ENCODE assay signal across 22 cellular contexts in genomic region chr18:44464401-44465185, GRCh38.
DNase-seq lines count a peak whose midpoint lies in the region; ATAC-seq and TF ChIP-seq lines count a peak whose summit lies in the region.
"Had no signal": no experiment of that assay in that cellular context is flagged by ENCODE, and none has a peak within 500 bp of the region (broad histone marks: within the 10 kb centered on the region; RNA-seq: fewer than 3 reads in every experiment).

No MANE protein-coding gene starts in this region.

- H3K27ac ChIP-seq in right atrium auricular region (no peak overlapping the region), endodermal cell (ENCODE audit: low read depth, low read length) (peak overlapping the region; percentile 86), lung (ENCODE audit: low read depth in 1 of 2, low read length in 1 of 2) (no peak overlapping the region), upper lobe of right lung (no peak overlapping the region)
- H3K27ac ChIP-seq: adrenal gland, ovary had no signal

- DNase-seq in Right ventricle myocardium inferior (ENCODE audit: missing footprints) (no peak), right atrium auricular region (ENCODE audit: low spot score) (no peak), endodermal cell (no peak), lung (ENCODE audit: low spot score) (no peak), upper lobe of right lung (no peak), RPMI8226 (no peak), mesenteric fat pad (ENCODE audit: low spot score) (no peak), Kasumi-1 (lab: John Stamatoyannopoulos, UW) (no peak)
- DNase-seq: 8988T; activated CD4-positive, alpha-beta T cell treated with anti-CD3 and anti-CD28 coated beads for 4 hours; activated T-cell treated with anti-CD3 and anti-CD28 coated beads, Interleukin-2, amount 50 U/mL, for 1 hour; adrenal gland; CD8-positive, alpha-beta T cell; cortex of kidney; H9; mesendoderm; NCI-H1048; NCI-H2171 treated with DMSO at 0.1 percent for 48 hours; stimulated activated CD4-positive, alpha-beta T cell treated with anti-CD3 and anti-CD28 coated beads, Interleukin-12 subunit alpha, Interleukin-12 subunit beta, amount 100 ng/mL, for 4 hours; stimulated activated naive CD8-positive, alpha-beta T cell treated with anti-CD3 and anti-CD28 coated beads, Interleukin-15, amount 100 ng/mL, for 72 hours had no signal

- H3K36me3 ChIP-seq in right atrium auricular region: no peaks in the 10 kb centered on the region
- H3K36me3 ChIP-seq in endodermal cell (ENCODE audit: control insufficient read depth, insufficient read depth, low read length): no peaks in the 10 kb centered on the region
- no peaks in the 10 kb centered on the region for H3K36me3 ChIP-seq in lung (ENCODE audit: control insufficient read depth in 2 of 2, insufficient read depth in 2 of 2, low read length in 2 of 2)
- H3K36me3 ChIP-seq in upper lobe of right lung: no peaks in the 10 kb centered on the region
- H3K36me3 ChIP-seq: adrenal gland, ovary had no signal

- H3K9ac ChIP-seq in endodermal cell (ENCODE audit: extremely low read depth, low read length, poor library complexity, severe bottlenecking): no peak overlapping the region

- H3K36me3 Mint-ChIP-seq in endodermal cell (ENCODE audit: low read depth): no peaks in the 10 kb centered on the region
- H3K36me3 Mint-ChIP-seq: CD8-positive, alpha-beta T cell had no signal

- H3K4me3 Mint-ChIP-seq in endodermal cell: no peak overlapping the region
- H3K4me3 Mint-ChIP-seq: CD8-positive, alpha-beta T cell; H9; IgD-negative memory B cell; stimulated activated naive CD8-positive, alpha-beta T cell treated with anti-CD3 and anti-CD28 coated beads, Interleukin-15, amount 100 ng/mL, for 72 hours had no signal

- H3K9me3 ChIP-seq in right atrium auricular region (no peaks in the 10 kb centered on the region), endodermal cell (ENCODE audit: control insufficient read depth, low read length) (no peaks in the 10 kb centered on the region), lung (ENCODE audit: control insufficient read depth in 2 of 2, insufficient read depth in 1 of 2, low read length in 1 of 2) (no peaks in the 10 kb centered on the region), upper lobe of right lung (no peaks in the 10 kb centered on the region)
- H3K9me3 ChIP-seq: adrenal gland, ovary had no signal

- H3K4me1 Mint-ChIP-seq in endodermal cell: no peaks in the 10 kb centered on the region
- H3K4me1 Mint-ChIP-seq: H9; stimulated activated naive CD8-positive, alpha-beta T cell treated with anti-CD3 and anti-CD28 coated beads, Interleukin-15, amount 100 ng/mL, for 72 hours had no signal

- TF ChIP-seq CTCF in right atrium auricular region (IDR thresholded peaks at IDR 0.05) (no peak), endodermal cell (conservative IDR thresholded peaks at IDR 0.05) (no peak), lung (IDR thresholded peaks at IDR 0.05; ENCODE audit: control extremely low read depth, extremely low read depth) (no peak), upper lobe of right lung (IDR thresholded peaks at IDR 0.05) (no peak)

- WGBS in endodermal cell (ENCODE audit: insufficient coverage in 1 of 2, insufficient read length in 1 of 2), 2 experiments: 89% methylated on average over 4 of the region's 4 CpGs; no CpG with 5 or more reads in 1 of the 2 experiments
- WGBS in lung, 2 donors: 62 to 82% methylated on average over 4 of the region's 4 CpGs

- H3K4me1 ChIP-seq in right atrium auricular region (no peaks in the 10 kb centered on the region), endodermal cell (ENCODE audit: control insufficient read depth, insufficient read depth, low read length) (no peaks in the 10 kb centered on the region), lung (ENCODE audit: control insufficient read depth in 2 of 2, insufficient read depth in 2 of 2, low read length in 2 of 2) (no peaks in the 10 kb centered on the region), upper lobe of right lung (no peaks in the 10 kb centered on the region)
- H3K4me1 ChIP-seq: adrenal gland had no signal

- ATAC-seq in Right ventricle myocardium inferior (peak; percentile 26), lung (ENCODE audit: insufficient read depth, low FRiP score) (peak; percentile 41), upper lobe of right lung (peak; percentile 27)
- ATAC-seq: CD8-positive, alpha-beta T cell; stimulated activated naive CD8-positive, alpha-beta T cell treated with anti-CD3 and anti-CD28 coated beads, Interleukin-15, amount 100 ng/mL, for 72 hours had no signal

- H3K27me3 Mint-ChIP-seq in endodermal cell (ENCODE audit: insufficient read depth): peaks cover 5% of the 10 kb centered on the region
- H3K27me3 Mint-ChIP-seq: IgD-negative memory B cell had no signal

- no peaks in the 10 kb centered on the region for H3K9me3 Mint-ChIP-seq in endodermal cell
- H3K9me3 Mint-ChIP-seq: CD8-positive, alpha-beta T cell; H9; IgD-negative memory B cell had no signal

- intact Hi-C loops in Right ventricle myocardium inferior (cut with DNase I): no loop called here
- intact Hi-C loops in upper lobe of right lung (cut with DNase I): no loop called here

- no peak overlapping the region for H3K27ac Mint-ChIP-seq in endodermal cell
- H3K27ac Mint-ChIP-seq: CD8-positive, alpha-beta T cell; IgD-negative memory B cell; stimulated activated naive CD8-positive, alpha-beta T cell treated with anti-CD3 and anti-CD28 coated beads, Interleukin-15, amount 100 ng/mL, for 72 hours had no signal

- H3K27me3 ChIP-seq in right atrium auricular region (no peaks in the 10 kb centered on the region), endodermal cell (ENCODE audit: control insufficient read depth, insufficient read depth, low read length, poor library complexity, severe bottlenecking) (peaks cover 4% of the 10 kb centered on the region), lung (ENCODE audit: control insufficient read depth, insufficient read depth) (no peaks in the 10 kb centered on the region), upper lobe of right lung (no peaks in the 10 kb centered on the region)
- H3K27me3 ChIP-seq: adrenal gland, ovary had no signal

- H3K4me3 ChIP-seq in right atrium auricular region (no peak overlapping the region), endodermal cell (ENCODE audit: low read length) (no peak overlapping the region), lung (no peak overlapping the region), upper lobe of right lung (no peak overlapping the region)
- H3K4me3 ChIP-seq: adrenal gland, ovary had no signal
